Comparison of ENCODE assay signal across 34 cellular contexts in genomic region chr3:130546920-130547679, GRCh38. TPM values are rescaled to one million over a fixed set of nuclear protein-coding genes. Genes with fewer than 3 reads are reported as not detected.
"Had no signal": no experiment of that assay in that cellular context is flagged by ENCODE, and none has a peak within 500 bp of the region (broad histone marks: within the 10 kb centered on the region; RNA-seq: fewer than 3 reads in every experiment).

No MANE protein-coding gene starts in this region.

- H3K27ac ChIP-seq: brain microvascular endothelial cell, coronary artery, dorsolateral prefrontal cortex had no signal

- DNase-seq: activated CD4-positive, alpha-beta memory T cell treated with anti-CD3 and anti-CD28 coated beads for 36 hours; activated CD4-positive, alpha-beta T cell treated with anti-CD3 and anti-CD28 coated beads for 36 hours; activated CD4-positive, alpha-beta T cell treated with anti-CD3 and anti-CD28 coated beads, Interleukin-2, amount 10 ng/mL, durations not matched to agents 24 days and 14 days; activated CD4-positive, CD25-positive, alpha-beta regulatory T cell; activated CD4-positive, CD25-positive, alpha-beta regulatory T cell treated with anti-CD3 and anti-CD28 coated beads, Interleukin-2, amount 50 U/mL, for 72 hours; activated CD8-positive, alpha-beta memory T cell treated with anti-CD3 and anti-CD28 coated beads, Interleukin-2, amount 10 ng/mL, durations not matched to agents 7 days and 5 days; activated CD8-positive, alpha-beta memory T cell treated with anti-CD3 and anti-CD28 coated beads, Interleukin-2, amount 50 U/mL, for 4 hours; activated CD8-positive, alpha-beta T cell treated with anti-CD3 and anti-CD28 coated beads, Interleukin-2, amount 10 ng/mL, durations not matched to agents 7 days and 5 days; activated effector memory CD4-positive, alpha-beta T cell treated with anti-CD3 and anti-CD28 coated beads, Interleukin-2, amount 50 U/mL, for 16 hours; activated naive CD4-positive, alpha-beta T cell treated with anti-CD3 and anti-CD28 coated beads, Interleukin-2, amount 50 U/mL, for 16 hours; activated naive CD4-positive, alpha-beta T cell treated with Interleukin-2 at 50 U/mL for 16 hours; activated T-cell treated with anti-CD3 and anti-CD28 coated beads, Interleukin-2, amount 50 U/mL, for 1 hour; activated T-cell treated with anti-CD3 and anti-CD28 coated beads, Interleukin-2, amount 50 U/mL, for 48 hours; amniotic stem cell; anterior cingulate cortex; brain microvascular endothelial cell; dorsolateral prefrontal cortex; effector memory CD4-positive, alpha-beta T cell; endodermal cell; foreskin fibroblast; T-helper 2 cell had no signal

- H3K4me1 Mint-ChIP-seq: activated CD4-positive, alpha-beta T cell treated with anti-CD3 and anti-CD28 coated beads for 36 hours; activated CD4-positive, alpha-beta T cell treated with anti-CD3 and anti-CD28 coated beads, Interleukin-2, amount 10 ng/mL, durations not matched to agents 24 days and 14 days; activated CD8-positive, alpha-beta memory T cell treated with anti-CD3 and anti-CD28 coated beads, Interleukin-2, amount 10 ng/mL, durations not matched to agents 7 days and 5 days; central memory CD8-positive, alpha-beta T cell; endodermal cell had no signal

- H3K27me3 Mint-ChIP-seq: activated CD4-positive, alpha-beta T cell treated with anti-CD3 and anti-CD28 coated beads, Interleukin-2, amount 10 ng/mL, durations not matched to agents 24 days and 14 days; dendritic cell treated with granulocyte-macrophage colony-stimulating factor and Interleukin-4, amounts not matched to agents 40 ng/mL and 50 ng/mL, for 4 days had no signal

- H3K27ac Mint-ChIP-seq: activated CD4-positive, alpha-beta memory T cell treated with anti-CD3 and anti-CD28 coated beads for 36 hours; activated CD4-positive, alpha-beta T cell treated with anti-CD3 and anti-CD28 coated beads for 36 hours; activated CD4-positive, alpha-beta T cell treated with anti-CD3 and anti-CD28 coated beads, Interleukin-2, amount 10 ng/mL, durations not matched to agents 24 days and 14 days; activated CD8-positive, alpha-beta memory T cell treated with anti-CD3 and anti-CD28 coated beads, Interleukin-2, amount 10 ng/mL, durations not matched to agents 7 days and 5 days; activated CD8-positive, alpha-beta T cell treated with anti-CD3 and anti-CD28 coated beads, Interleukin-2, amount 10 ng/mL, durations not matched to agents 7 days and 5 days; activated naive CD8-positive, alpha-beta T cell; activated T-helper 1 cell treated with anti-CD3 and anti-CD28 coated beads, Interleukin-12 subunit alpha, Interleukin-12 subunit beta, Interleukin-2, Interleukin-4 antibody, amounts not matched to agents 30 ng/mL and 10 ng/mL and 1 ng/mL, durations not matched to agents 14 hours and 24 hours and 36 hours; activated T-helper 2 cell treated with anti-CD3 and anti-CD28 coated beads, Interferon-gamma antibody, Interleukin-2, Interleukin-4, amounts not matched to agents 10 μg/mL and 5 μg/mL and 100 μg/mL, durations not matched to agents 14 hours and 24 hours and 36 hours; dendritic cell treated with granulocyte-macrophage colony-stimulating factor and Interleukin-4, amounts not matched to agents 40 ng/mL and 50 ng/mL, for 4 days; endodermal cell had no signal

- FAIRE-seq: astrocyte, bronchial epithelial cell, frontal cortex had no signal

- ATAC-seq: activated CD4-positive, alpha-beta T cell treated with anti-CD3 and anti-CD28 coated beads for 36 hours; activated CD8-positive, alpha-beta memory T cell treated with anti-CD3 and anti-CD28 coated beads, Interleukin-2, amount 10 ng/mL, durations not matched to agents 7 days and 5 days; activated CD8-positive, alpha-beta T cell treated with anti-CD3 and anti-CD28 coated beads, Interleukin-2, amount 10 ng/mL, durations not matched to agents 7 days and 5 days; esophagus mucosa had no signal

- H3K27me3 ChIP-seq: brain microvascular endothelial cell had no signal

- H3K36me3 ChIP-seq: brain microvascular endothelial cell had no signal

- H3K4me3 ChIP-seq: coronary artery, dorsolateral prefrontal cortex had no signal

- H3K9me3 Mint-ChIP-seq: activated CD4-positive, alpha-beta memory T cell treated with anti-CD3 and anti-CD28 coated beads for 36 hours; activated CD4-positive, alpha-beta T cell treated with anti-CD3 and anti-CD28 coated beads, Interleukin-2, amount 10 ng/mL, durations not matched to agents 24 days and 14 days; activated T-helper 1 cell treated with anti-CD3 and anti-CD28 coated beads, Interleukin-12 subunit alpha, Interleukin-12 subunit beta, Interleukin-2, Interleukin-4 antibody, amounts not matched to agents 30 ng/mL and 10 ng/mL and 1 ng/mL, durations not matched to agents 14 hours and 24 hours and 36 hours; activated T-helper 2 cell treated with anti-CD3 and anti-CD28 coated beads, Interferon-gamma antibody, Interleukin-2, Interleukin-4, amounts not matched to agents 10 μg/mL and 5 μg/mL and 100 μg/mL, durations not matched to agents 14 hours and 24 hours and 36 hours; central memory CD8-positive, alpha-beta T cell had no signal

- H3K4me3 Mint-ChIP-seq: activated CD4-positive, alpha-beta memory T cell treated with anti-CD3 and anti-CD28 coated beads for 36 hours; activated CD4-positive, alpha-beta T cell treated with anti-CD3 and anti-CD28 coated beads for 36 hours; activated CD4-positive, alpha-beta T cell treated with anti-CD3 and anti-CD28 coated beads, Interleukin-2, amount 10 ng/mL, durations not matched to agents 24 days and 14 days; activated CD8-positive, alpha-beta memory T cell treated with anti-CD3 and anti-CD28 coated beads, Interleukin-2, amount 10 ng/mL, durations not matched to agents 7 days and 5 days; activated CD8-positive, alpha-beta T cell treated with anti-CD3 and anti-CD28 coated beads, Interleukin-2, amount 10 ng/mL, durations not matched to agents 7 days and 5 days; activated naive CD8-positive, alpha-beta T cell; activated T-helper 1 cell treated with anti-CD3 and anti-CD28 coated beads, Interleukin-12 subunit alpha, Interleukin-12 subunit beta, Interleukin-2, Interleukin-4 antibody, amounts not matched to agents 30 ng/mL and 10 ng/mL and 1 ng/mL, durations not matched to agents 14 hours and 24 hours and 36 hours; central memory CD8-positive, alpha-beta T cell; dendritic cell treated with granulocyte-macrophage colony-stimulating factor and Interleukin-4, amounts not matched to agents 40 ng/mL and 50 ng/mL, for 4 days; endodermal cell had no signal

RNA-seq across cellular contexts. Expression of gene COL6A6, which starts 30.1 kb away (rescaled TPM):
- total RNA-seq: activated CD4-positive, alpha-beta memory T cell treated with anti-CD3 and anti-CD28 coated beads for 36 hours; activated CD4-positive, alpha-beta T cell treated with anti-CD3 and anti-CD28 coated beads for 36 hours; activated CD4-positive, alpha-beta T cell treated with anti-CD3 and anti-CD28 coated beads, Interleukin-2, amount 10 ng/mL, durations not matched to agents 24 days and 14 days; activated CD8-positive, alpha-beta memory T cell treated with anti-CD3 and anti-CD28 coated beads for 36 hours; activated CD8-positive, alpha-beta memory T cell treated with anti-CD3 and anti-CD28 coated beads, Interleukin-2, amount 10 ng/mL, durations not matched to agents 7 days and 5 days; activated CD8-positive, alpha-beta T cell treated with anti-CD3 and anti-CD28 coated beads, Interleukin-2, amount 10 ng/mL, durations not matched to agents 7 days and 5 days; activated T-helper 1 cell treated with anti-CD3 and anti-CD28 coated beads, Interleukin-12 subunit alpha, Interleukin-12 subunit beta, Interleukin-2, Interleukin-4 antibody, amounts not matched to agents 30 ng/mL and 10 ng/mL and 1 ng/mL, durations not matched to agents 14 hours and 24 hours and 36 hours; activated T-helper 2 cell treated with anti-CD3 and anti-CD28 coated beads, Interferon-gamma antibody, Interleukin-2, Interleukin-4, amounts not matched to agents 10 μg/mL and 5 μg/mL and 100 μg/mL, durations not matched to agents 14 hours and 24 hours and 36 hours; epithelial cell of proximal tubule; T-helper 1 cell treated with Interleukin-12 subunit alpha and Interleukin-12 subunit beta and Interleukin-4 antibody, amounts not matched to agents 30 ng/mL and 1 ng/mL, for 36 hours had no signal
